11 cellular contexts compared by ENCODE assay signal in the genomic region with DNA sequence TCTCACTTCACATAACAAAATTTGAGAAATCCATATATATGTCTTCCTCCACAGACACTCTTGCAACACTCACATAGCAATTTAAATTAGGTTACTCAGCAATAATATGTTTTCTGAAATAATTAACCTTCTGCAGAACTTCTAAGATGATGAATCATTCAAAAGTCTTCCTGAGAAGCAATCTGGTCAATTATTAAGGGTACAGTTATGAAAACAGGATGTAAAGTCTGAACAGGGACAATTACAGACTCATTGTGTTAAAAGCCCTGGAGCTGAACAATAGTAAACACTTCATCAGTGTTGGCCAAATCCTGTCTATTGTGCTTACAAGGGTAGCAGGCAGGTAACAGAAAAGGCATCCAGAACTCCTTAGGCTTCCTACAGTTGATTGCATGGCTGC.
DNase-seq lines count a peak whose midpoint lies in the region; ATAC-seq and TF ChIP-seq lines count a peak whose summit lies in the region.
"Had no signal": no experiment of that assay in that cellular context is flagged by ENCODE, and none has a peak within 500 bp of the region (broad histone marks: within the 10 kb centered on the region; RNA-seq: fewer than 3 reads in every experiment).

No MANE protein-coding gene starts in this region.

- 0 out of 2 replicates have a peak, but pooled peaks cover 2% of the 10 kb centered on the region for H3K27me3 ChIP-seq in Panc1 (ENCODE audit: control insufficient read depth, insufficient read depth, low read length)
- no peaks in the 10 kb centered on the region for H3K27me3 ChIP-seq in osteoblast (ENCODE audit: insufficient read depth, low read length)

- DNase-seq in Panc1 (ENCODE audit: low read depth, low spot score) (no peak), osteoblast (ENCODE audit: insufficient read length, low spot score, missing footprints) (peak; percentile 58), NCI-H187 treated with DMSO at 0.1 percent for 48 hours (lab: John Stamatoyannopoulos, UW) (no peak), osteocyte (ENCODE audit: extremely low spot score, unreplicated experiment) (no peak)
- DNase-seq in activated T-cell treated with anti-CD3 and anti-CD28 coated beads, Interleukin-2, amount 50 U/mL, for 4 hours: no peak
- DNase-seq: activated CD4-positive, alpha-beta T cell treated with anti-CD3 and anti-CD28 coated beads, Interleukin-2, amount 10 ng/mL, durations not matched to agents 24 days and 14 days; cerebellar nuclear complex; stimulated activated CD4-positive, alpha-beta T cell treated with anti-CD3 and anti-CD28 coated beads, Interleukin-12 subunit alpha, Interleukin-12 subunit beta, amount 100 ng/mL, for 4 hours had no signal

- in situ Hi-C loops in Panc1 (cut with HindIII; ENCODE audit: low pct_unique_long_range_greater_than_20kb, low sequenced_read_pairs): no loop called here

- BruUV-seq in Panc1 (replicated peaks; lab: Mats Ljungman, UMichigan): no TSS peak

- TF ChIP-seq CTCF in Panc1 (IDR thresholded peaks at IDR 0.05) (no peak), osteoblast (IDR thresholded peaks at IDR 0.05; ENCODE audit: extremely low read depth, low read depth, low read length) (no peak), osteocyte (IDR thresholded peaks at IDR 0.05) (no peak)

- H3K4me3 ChIP-seq in Panc1 (ENCODE audit: low read depth in 2 of 2, low read length in 2 of 2): no peak overlapping the region
- no peak overlapping the region for H3K4me3 ChIP-seq in osteoblast (ENCODE audit: insufficient read depth, low read length)

- H3K79me2 ChIP-seq in osteoblast (ENCODE audit: insufficient read depth, low read length): no peaks in the 10 kb centered on the region

- intact Hi-C loops in Panc1 (cut with micrococcal nuclease; ENCODE audit: unreplicated experiment): loop anchor here (5.0 kb wide), 1 partner anchor 36 kb away; no protein-coding TSS in a partner anchor

- H3K36me3 ChIP-seq in Panc1 (ENCODE audit: control insufficient read depth, insufficient read depth, low read length) (no peaks in the 10 kb centered on the region), osteoblast (ENCODE audit: insufficient read depth, low read length) (no peaks in the 10 kb centered on the region)

- H2AFZ ChIP-seq in osteoblast (ENCODE audit: low read length): no peak overlapping the region

- no peaks in the 10 kb centered on the region for H3K9me3 Mint-ChIP-seq in osteocyte (ENCODE audit: unreplicated experiment)
- H3K9me3 Mint-ChIP-seq in activated T-cell treated with anti-CD3 and anti-CD28 coated beads, Interleukin-2, amount 50 U/mL, for 4 hours: no peaks in the 10 kb centered on the region
- H3K9me3 Mint-ChIP-seq: activated CD4-positive, alpha-beta T cell treated with anti-CD3 and anti-CD28 coated beads, Interleukin-2, amount 10 ng/mL, durations not matched to agents 24 days and 14 days had no signal

- POLR2A ChIA-PET in Panc1 (lab: Charles Lee): no interaction called here

- H3K27ac ChIP-seq in Panc1 (ENCODE audit: low read length) (no peak overlapping the region), osteoblast (ENCODE audit: low read depth, low read length) (no peak overlapping the region)
- H3K27ac ChIP-seq: HL-60 had no signal

- no peaks in the 10 kb centered on the region for H3K27me3 Mint-ChIP-seq in osteocyte (ENCODE audit: unreplicated experiment)
- H3K27me3 Mint-ChIP-seq in activated T-cell treated with anti-CD3 and anti-CD28 coated beads, Interleukin-2, amount 50 U/mL, for 4 hours (ENCODE audit: low read depth): peaks cover 14% of the 10 kb centered on the region

- H3K27ac Mint-ChIP-seq in osteocyte (ENCODE audit: unreplicated experiment): no peak overlapping the region
- H3K27ac Mint-ChIP-seq: activated CD4-positive, alpha-beta T cell treated with anti-CD3 and anti-CD28 coated beads, Interleukin-2, amount 10 ng/mL, durations not matched to agents 24 days and 14 days had no signal

- ATAC-seq in GM19025 (IDR thresholded peaks at IDR 0.05; ENCODE audit: low read depth, unreplicated experiment): peak; percentile 81
- peak; percentile 64 for ATAC-seq in HG02973 (IDR thresholded peaks at IDR 0.05; ENCODE audit: unreplicated experiment)
- ATAC-seq in Panc1: peak; percentile 70
- ATAC-seq in activated T-cell treated with anti-CD3 and anti-CD28 coated beads, Interleukin-2, amount 50 U/mL, for 4 hours: no peak

- H3K36me3 Mint-ChIP-seq in osteocyte (ENCODE audit: unreplicated experiment): no peaks in the 10 kb centered on the region
- no peaks in the 10 kb centered on the region for H3K36me3 Mint-ChIP-seq in activated T-cell treated with anti-CD3 and anti-CD28 coated beads, Interleukin-2, amount 50 U/mL, for 4 hours (ENCODE audit: insufficient read depth)

- CTCF ChIA-PET in Panc1 (lab: Charles Lee): no interaction called here

- H3K4me2 ChIP-seq in osteoblast (ENCODE audit: insufficient read depth, low read length): no peak overlapping the region

- H3K4me3 Mint-ChIP-seq in osteocyte (ENCODE audit: unreplicated experiment): no peak overlapping the region
- no peak overlapping the region for H3K4me3 Mint-ChIP-seq in activated T-cell treated with anti-CD3 and anti-CD28 coated beads, Interleukin-2, amount 50 U/mL, for 4 hours
- H3K4me3 Mint-ChIP-seq: activated CD4-positive, alpha-beta T cell treated with anti-CD3 and anti-CD28 coated beads, Interleukin-2, amount 10 ng/mL, durations not matched to agents 24 days and 14 days had no signal

- H3K9me3 ChIP-seq in Panc1 (ENCODE audit: control insufficient read depth, insufficient read depth, low read depth, low read length): no peaks in the 10 kb centered on the region
- H3K9me3 ChIP-seq in osteoblast (ENCODE audit: low read depth, low read length): no peaks in the 10 kb centered on the region

- H3K4me1 ChIP-seq in Panc1 (ENCODE audit: control insufficient read depth, insufficient read depth, low read length): peaks cover 5% of the 10 kb centered on the region; the same call in 1 of the 2 replicates
- H3K4me1 ChIP-seq in osteoblast (ENCODE audit: insufficient read depth, low read length): peaks cover 5% of the 10 kb centered on the region

- H4K20me1 ChIP-seq in osteoblast (ENCODE audit: insufficient read depth, low read length): no peaks in the 10 kb centered on the region

- peaks cover 11% of the 10 kb centered on the region for H3K4me1 Mint-ChIP-seq in osteocyte (ENCODE audit: unreplicated experiment)
- H3K4me1 Mint-ChIP-seq in activated T-cell treated with anti-CD3 and anti-CD28 coated beads, Interleukin-2, amount 50 U/mL, for 4 hours (ENCODE audit: low read depth): no peaks in the 10 kb centered on the region

Comparison
In these comparisons a context has a peak if more than half of its experiments do, and no peak if none do; other contexts are left out.
1. ATAC-seq: peak in GM19025 (single experiment), HG02973 (single experiment) and Panc1 (single experiment); none in activated T-cell treated with anti-CD3 and anti-CD28 coated beads, Interleukin-2, amount 50 U/mL, for 4 hours (0 of 2).